Comparison of ENCODE assay signal across 11 cellular contexts in the genomic region with DNA sequence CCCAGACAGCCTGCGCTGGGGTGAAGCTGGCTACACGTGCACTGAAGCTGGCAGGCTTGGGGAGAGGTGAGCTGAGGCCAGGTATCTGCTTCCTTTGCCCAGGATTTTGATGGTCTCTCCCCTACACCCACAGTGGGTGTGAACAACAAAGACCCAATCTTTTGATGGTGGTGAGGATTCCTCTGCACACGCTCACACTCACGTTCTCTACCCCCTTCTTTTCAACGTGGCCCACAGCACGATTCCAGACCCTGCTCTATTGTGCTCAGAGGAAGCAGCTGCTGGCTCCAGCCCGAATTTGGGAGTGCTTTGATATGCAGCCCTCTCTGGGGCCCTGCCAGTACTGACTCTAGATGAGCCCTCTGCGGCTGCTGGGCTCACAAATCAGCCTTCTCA. TPM values are rescaled to one million over a fixed set of nuclear protein-coding genes. Genes with fewer than 3 reads are reported as not detected.
DNase-seq lines count a peak whose midpoint lies in the region; TF ChIP-seq lines count a peak whose summit lies in the region.
"Had no signal": no experiment of that assay in that cellular context is flagged by ENCODE, and none has a peak within 500 bp of the region (broad histone marks: within the 10 kb centered on the region; RNA-seq: fewer than 3 reads in every experiment).

No MANE protein-coding gene starts in this region.

- DNase-seq in breast epithelium (ENCODE audit: low spot score in 2 of 2) (no peak), iPS-NIHi7 (ENCODE audit: extremely low spot score) (peak; percentile 71), AML-193 (lab: John Stamatoyannopoulos, UW) (no peak), NCI-H526 (lab: John Stamatoyannopoulos, UW) (no peak), lower leg skin (ENCODE audit: low spot score in 2 of 2) (no peak)
- DNase-seq in stimulated activated CD4-positive, alpha-beta T cell treated with anti-CD3 and anti-CD28 coated beads, Interleukin-2, amount 100 ng/mL, for 48 hours, result no peak
- DNase-seq: Caco-2, MM.1S, SHP77 had no signal

- H3K27ac ChIP-seq in HUES6 (ENCODE audit: low read depth, low read length) (peak overlapping the region; percentile 81), breast epithelium (peak overlapping the region; percentile 95 to 98), skin epidermis (peak overlapping the region in 19 of 21 experiments; percentile 2 to 98 (median 73))

- no peak for TF ChIP-seq CTCF in breast epithelium (IDR thresholded peaks at IDR 0.05)
- no peak for TF ChIP-seq CTCF in lower leg skin (IDR thresholded peaks at IDR 0.05)

- peak overlapping the region; percentile 76 for H3K9ac ChIP-seq in HUES6 (ENCODE audit: low read length)

- H3K4me1 ChIP-seq in HUES6 (ENCODE audit: control insufficient read depth, insufficient read depth, low read length) (peaks cover 75% of the 10 kb centered on the region), breast epithelium (peaks cover 0 to 19% of the 10 kb centered on the region in 2 donors)

- H3K4me3 ChIP-seq in HUES6 (ENCODE audit: low read depth, low read length) (peak overlapping the region; percentile 16; the same call in 1 of the 2 replicates), breast epithelium (peak overlapping the region in 1 of 3 donors; percentile 32), skin epidermis (no peak overlapping the region), lower leg skin (ENCODE audit: low read depth, poor library complexity, severe bottlenecking) (no peak overlapping the region)

- intact Hi-C loops in breast epithelium (cut with DNase I; ENCODE audit: low total_unique reads), result loop anchor here (5.0 kb wide), 1 partner anchor 667 kb away; a partner anchor contains a TSS
- intact Hi-C loops in lower leg skin (cut with DNase I; ENCODE audit: low total_unique reads), result no loop called here

- no peaks in the 10 kb centered on the region for H3K9me3 ChIP-seq in HUES6 (ENCODE audit: control insufficient read depth, insufficient read depth, low read depth, low read length)
- no peaks in the 10 kb centered on the region for H3K9me3 ChIP-seq in breast epithelium
- H3K9me3 ChIP-seq: Caco-2 had no signal

- H3K27me3 ChIP-seq in HUES6 (ENCODE audit: control insufficient read depth, insufficient read depth, low read length) (peaks cover 15% of the 10 kb centered on the region; the same call in 1 of the 2 replicates), breast epithelium (no peaks in the 10 kb centered on the region)

- H3K36me3 ChIP-seq in HUES6 (ENCODE audit: control insufficient read depth, insufficient read depth, low read length), result peaks cover 17% of the 10 kb centered on the region
- no peaks in the 10 kb centered on the region for H3K36me3 ChIP-seq in breast epithelium

- no peak for TF ChIP-seq POLR2A in breast epithelium (IDR thresholded peaks at IDR 0.05)
- TF ChIP-seq POLR2A in lower leg skin (IDR thresholded peaks at IDR 0.05), result no peak

- 7 to 12% methylated on average over 8 of the region's 8 CpGs for WGBS in lower leg skin, 2 donors

RNA-seq across cellular contexts. Expression of a gene that starts 4.9 kb away (rescaled TPM):
- 100 to 1,000 TPM in 2 of 3 donors, 10 to 100 TPM in 1; 91.1 to 436 (median 243) TPM for total RNA-seq in breast epithelium
- 100 to 1,000 TPM; 378 to 494 (median 412) TPM for total RNA-seq in lower leg skin
